Comparison of ENCODE assay signal across 8 cellular contexts in genomic region chr16:31253642-31254045, GRCh38. TPM values are rescaled to one million over a fixed set of nuclear protein-coding genes. Genes with fewer than 3 reads are reported as not detected.
DNase-seq lines count a peak whose midpoint lies in the region; ATAC-seq and TF ChIP-seq lines count a peak whose summit lies in the region.

No MANE protein-coding gene starts in this region.

- H3K36me3 Mint-ChIP-seq in activated T-helper 2 cell treated with anti-CD3 and anti-CD28 coated beads, Interferon-gamma antibody, Interleukin-2, Interleukin-4, amounts not matched to agents 10 μg/mL and 5 μg/mL and 100 μg/mL, durations not matched to agents 14 hours and 24 hours and 36 hours (ENCODE audit: low read depth), result no peaks in the 10 kb centered on the region

- H3K4me3 ChIP-seq in right lobe of liver (no peak overlapping the region), testis (no peak overlapping the region)

- 18% methylated on average over 5 of the region's 5 CpGs for WGBS in right lobe of liver (ENCODE audit: insufficient coverage, low coverage, low lambda C conversion rate, missing lambda C conversion rate)
- 51 to 65% methylated on average over 5 of the region's 5 CpGs for WGBS in testis, 2 donors

- peak overlapping the region; percentile 93 for H3K27ac Mint-ChIP-seq in activated T-helper 2 cell treated with anti-CD3 and anti-CD28 coated beads, Interferon-gamma antibody, Interleukin-2, Interleukin-4, amounts not matched to agents 10 μg/mL and 5 μg/mL and 100 μg/mL, durations not matched to agents 14 hours and 24 hours and 36 hours

- no peak for TF ChIP-seq CTCF in right lobe of liver (IDR thresholded peaks at IDR 0.05)
- TF ChIP-seq CTCF in testis (IDR thresholded peaks at IDR 0.05), result no peak

- intact Hi-C loops in activated T-helper 2 cell treated with anti-CD3 and anti-CD28 coated beads, Interferon-gamma antibody, Interleukin-2, Interleukin-4, amounts not matched to agents 10 μg/mL and 5 μg/mL and 100 μg/mL, durations not matched to agents 14 hours and 24 hours and 36 hours (cut with micrococcal nuclease), result loop anchor here (1.0 to 5.0 kb wide), 2 partner anchors 52 to 99 kb away; no protein-coding TSS in a partner anchor
- intact Hi-C loops in right lobe of liver (cut with DNase I), result no loop called here
- intact Hi-C loops in testis (cut with DNase I; ENCODE audit: low total_unique reads), result no loop called here

- H3K9me3 ChIP-seq in right lobe of liver (no peaks in the 10 kb centered on the region), testis (no peaks in the 10 kb centered on the region)

- peak overlapping the region in 1 of 3 donors; percentile 13 for H3K27ac ChIP-seq in right lobe of liver
- no peak overlapping the region for H3K27ac ChIP-seq in testis

- H3K36me3 ChIP-seq in right lobe of liver (no peaks in the 10 kb centered on the region), testis (ENCODE audit: low read depth, missing control alignments) (no peaks in the 10 kb centered on the region)

- peak; percentile 27 for DNase-seq in activated T-cell treated with anti-CD3 and anti-CD28 coated beads for 48 hours (ENCODE audit: low read depth)
- DNase-seq in activated T-cell treated with anti-CD3 and anti-CD28 coated beads for 4 hours, result no peak
- peak; percentile 34 for DNase-seq in activated T-helper 2 cell treated with anti-CD3 and anti-CD28 coated beads, Interferon-gamma antibody, Interleukin-2, Interleukin-4, amounts not matched to agents 10 μg/mL and 5 μg/mL and 100 μg/mL, durations not matched to agents 14 hours and 24 hours and 36 hours (ENCODE audit: low spot score)
- DNase-seq in right lobe of liver, result peak; percentile 53 to 60 (median 56)
- DNase-seq in testis, result peak; percentile 39
- no peak for DNase-seq in NCI-H1417 (lab: John Stamatoyannopoulos, UW)
- DNase-seq in DMS79 (lab: John Stamatoyannopoulos, UW), result no peak

- H3K9me3 Mint-ChIP-seq in activated T-helper 2 cell treated with anti-CD3 and anti-CD28 coated beads, Interferon-gamma antibody, Interleukin-2, Interleukin-4, amounts not matched to agents 10 μg/mL and 5 μg/mL and 100 μg/mL, durations not matched to agents 14 hours and 24 hours and 36 hours, result no peaks in the 10 kb centered on the region

- TF ChIP-seq POLR2A in right lobe of liver (IDR thresholded peaks at IDR 0.05) (no peak), testis (IDR thresholded peaks at IDR 0.05) (no peak)

- no peaks in the 10 kb centered on the region for H3K27me3 Mint-ChIP-seq in activated T-helper 2 cell treated with anti-CD3 and anti-CD28 coated beads, Interferon-gamma antibody, Interleukin-2, Interleukin-4, amounts not matched to agents 10 μg/mL and 5 μg/mL and 100 μg/mL, durations not matched to agents 14 hours and 24 hours and 36 hours (ENCODE audit: low read depth)

- peak overlapping the region; percentile 72 for H3K4me3 Mint-ChIP-seq in activated T-helper 2 cell treated with anti-CD3 and anti-CD28 coated beads, Interferon-gamma antibody, Interleukin-2, Interleukin-4, amounts not matched to agents 10 μg/mL and 5 μg/mL and 100 μg/mL, durations not matched to agents 14 hours and 24 hours and 36 hours (ENCODE audit: low read depth)

- peak; percentile 67 to 91 (median 80) for ATAC-seq in right lobe of liver
- ATAC-seq in HG02885 (IDR thresholded peaks at IDR 0.05; ENCODE audit: poor library complexity, unreplicated experiment), result no peak

- H3K4me1 Mint-ChIP-seq in activated T-helper 2 cell treated with anti-CD3 and anti-CD28 coated beads, Interferon-gamma antibody, Interleukin-2, Interleukin-4, amounts not matched to agents 10 μg/mL and 5 μg/mL and 100 μg/mL, durations not matched to agents 14 hours and 24 hours and 36 hours (ENCODE audit: low read depth), result peaks cover 42% of the 10 kb centered on the region

- H3K27me3 ChIP-seq in right lobe of liver (no peaks in the 10 kb centered on the region), testis (no peaks in the 10 kb centered on the region)

- H3K4me1 ChIP-seq in right lobe of liver, result peaks cover 0 to 5% (median 0%) of the 10 kb centered on the region in 4 donors
- no peaks in the 10 kb centered on the region for H3K4me1 ChIP-seq in testis

RNA-seq across cellular contexts. Expression of gene ITGAM, which starts 6.1 kb away (rescaled TPM):
- 7.0 and 8.4 TPM in 2 replicates for total RNA-seq in activated T-helper 2 cell treated with anti-CD3 and anti-CD28 coated beads, Interferon-gamma antibody, Interleukin-2, Interleukin-4, amounts not matched to agents 10 μg/mL and 5 μg/mL and 100 μg/mL, durations not matched to agents 14 hours and 24 hours and 36 hours
- total RNA-seq in right lobe of liver (10 to 100 TPM in 1 of 6 experiments, 1 to 10 TPM in 5; 2.7 to 11.6 (median 4.3) TPM), testis (1 to 10 TPM; 4.4 to 7.7 TPM)
- polyA plus RNA-seq in testis (ENCODE audit: insufficient read depth, low read depth, low replicate concordance), result 7.1 TPM

RNA-seq across cellular contexts. Expression of gene PYDC1, which starts 36.7 kb away (rescaled TPM):
- total RNA-seq in activated T-helper 2 cell treated with anti-CD3 and anti-CD28 coated beads, Interferon-gamma antibody, Interleukin-2, Interleukin-4, amounts not matched to agents 10 μg/mL and 5 μg/mL and 100 μg/mL, durations not matched to agents 14 hours and 24 hours and 36 hours, result not detected in 2 replicates
- total RNA-seq in right lobe of liver, result not detected
- not detected for total RNA-seq in testis
- not detected for polyA plus RNA-seq in testis (ENCODE audit: insufficient read depth, low read depth, low replicate concordance)

RNA-seq across cellular contexts. Expression of gene TRIM72, which starts 39.7 kb away (rescaled TPM):
- total RNA-seq in activated T-helper 2 cell treated with anti-CD3 and anti-CD28 coated beads, Interferon-gamma antibody, Interleukin-2, Interleukin-4, amounts not matched to agents 10 μg/mL and 5 μg/mL and 100 μg/mL, durations not matched to agents 14 hours and 24 hours and 36 hours, result 0.11 TPM in 1 of 2 replicates, not detected in the other
- under 1 TPM in 1 of 6 experiments, not detected in 5; 0.06 TPM for total RNA-seq in right lobe of liver
- total RNA-seq in testis, result under 1 TPM; 0.50 to 0.55 TPM
- 0.58 TPM for polyA plus RNA-seq in testis (ENCODE audit: insufficient read depth, low read depth, low replicate concordance)

RNA-seq across cellular contexts. Expression of gene PYCARD, which starts 51.1 kb away (rescaled TPM):
- total RNA-seq in activated T-helper 2 cell treated with anti-CD3 and anti-CD28 coated beads, Interferon-gamma antibody, Interleukin-2, Interleukin-4, amounts not matched to agents 10 μg/mL and 5 μg/mL and 100 μg/mL, durations not matched to agents 14 hours and 24 hours and 36 hours, result 15.1 and 15.3 TPM in 2 replicates
- total RNA-seq in right lobe of liver (10 to 100 TPM in 3 of 6 experiments, 1 to 10 TPM in 3; 5.7 to 14.9 (median 9.6) TPM), testis (10 to 100 TPM in 1 of 2 donors, 1 to 10 TPM in 1; 2.6 to 11.1 TPM)
- 8.7 TPM for polyA plus RNA-seq in testis (ENCODE audit: insufficient read depth, low read depth, low replicate concordance)

Comparison
In these comparisons a context has a peak if more than half of its experiments do, and no peak if none do; other contexts are left out.
1. DNase-seq: peak in activated T-cell treated with anti-CD3 and anti-CD28 coated beads for 48 hours (single experiment), activated T-helper 2 cell treated with anti-CD3 and anti-CD28 coated beads, Interferon-gamma antibody, Interleukin-2, Interleukin-4, amounts not matched to agents 10 μg/mL and 5 μg/mL and 100 μg/mL, durations not matched to agents 14 hours and 24 hours and 36 hours (single experiment), right lobe of liver (3 of 3) and testis (single experiment); none in activated T-cell treated with anti-CD3 and anti-CD28 coated beads for 4 hours (single experiment), NCI-H1417 (0 of 3) and DMS79 (single experiment).